In the genomic region with DNA sequence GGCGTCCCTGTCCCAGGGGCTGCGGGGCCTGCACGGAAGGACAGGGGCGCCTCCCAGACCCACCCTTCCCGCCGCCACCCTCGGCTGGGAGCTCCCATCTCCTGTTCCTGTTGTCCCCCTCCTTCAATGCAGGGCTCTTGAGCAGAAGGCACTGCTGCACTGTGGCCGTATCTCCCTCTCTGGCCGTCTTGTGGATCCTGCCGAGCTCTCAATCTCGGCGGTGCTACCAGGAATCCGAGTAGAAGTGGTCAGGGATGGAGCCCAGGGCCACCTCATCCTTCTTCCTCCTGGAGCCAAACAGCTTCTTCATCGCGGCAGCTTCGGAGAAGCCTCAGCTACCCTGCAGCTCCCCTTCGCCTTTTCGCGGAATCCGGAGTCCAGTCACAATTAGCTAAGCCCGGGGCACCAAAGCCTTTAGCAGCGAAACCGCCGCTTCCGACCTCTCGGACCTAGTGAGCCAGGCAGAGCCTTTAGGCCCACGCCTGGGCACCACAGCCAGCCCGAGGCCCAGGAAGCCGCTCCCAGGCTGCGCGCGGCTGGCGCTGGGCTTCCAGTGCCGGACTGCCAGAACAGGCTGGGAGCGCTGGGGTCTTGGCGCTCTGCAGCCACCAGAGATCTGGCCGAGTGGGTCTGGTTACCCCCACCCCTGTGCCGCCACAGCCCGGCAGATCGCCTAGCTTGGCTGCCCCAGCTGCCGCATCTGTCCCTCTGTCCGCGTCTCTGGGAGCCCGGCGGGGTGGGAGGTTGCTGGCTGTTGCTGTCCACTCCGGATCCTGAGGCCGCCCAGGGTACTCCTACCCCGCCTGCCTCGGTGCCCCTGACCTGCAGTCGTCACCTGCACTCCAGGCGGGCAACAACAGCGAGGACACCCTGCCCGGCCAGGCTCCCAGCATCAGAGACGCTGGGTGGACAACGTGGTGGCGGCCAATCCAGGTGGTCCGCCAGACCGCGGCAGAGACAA, we compare ENCODE assay signal across 11 cellular contexts.
DNase-seq lines count a peak whose midpoint lies in the region; ATAC-seq and TF ChIP-seq lines count a peak whose summit lies in the region.
"Had no signal": no experiment of that assay in that cellular context is flagged by ENCODE, and none has a peak within 500 bp of the region (broad histone marks: within the 10 kb centered on the region; RNA-seq: fewer than 3 reads in every experiment).

No MANE protein-coding gene starts in this region.

- no peaks in the 10 kb centered on the region; the same call in 2 of the 3 replicates for H3K9me3 Mint-ChIP-seq in GM23338
- no peaks in the 10 kb centered on the region for H3K9me3 Mint-ChIP-seq in effector memory CD8-positive, alpha-beta T cell
- peaks cover 0 to under 1% (median 0%) of the 10 kb centered on the region in 11 donors for H3K9me3 Mint-ChIP-seq in naive thymus-derived CD4-positive, alpha-beta T cell

- H3K4me2 ChIP-seq in GM23338 (peak overlapping the region; percentile 94), skeletal muscle satellite cell (ENCODE audit: low read length) (peak overlapping the region; percentile 81)

- intact Hi-C loops in naive thymus-derived CD4-positive, alpha-beta T cell (cut with micrococcal nuclease) = no loop called here

- H3K36me3 Mint-ChIP-seq in GM23338 (ENCODE audit: low read depth) = no peaks in the 10 kb centered on the region
- H3K36me3 Mint-ChIP-seq in effector memory CD8-positive, alpha-beta T cell (ENCODE audit: insufficient read depth) = no peaks in the 10 kb centered on the region
- H3K36me3 Mint-ChIP-seq in naive thymus-derived CD4-positive, alpha-beta T cell = no peaks in the 10 kb centered on the region

- no peaks in the 10 kb centered on the region for H3K9me2 ChIP-seq in GM23338 (ENCODE audit: insufficient read depth)

- 0 out of 4 replicates have a peak, but pooled peaks of 1 of the 2 experiments have one; percentile 6 for TF ChIP-seq CTCF in GM23338 (conservative IDR thresholded peaks at IDR 0.05; ENCODE audit: low read depth in 2 of 2)

- peak; percentile 42 for ATAC-seq in GM23338
- ATAC-seq in effector memory CD8-positive, alpha-beta T cell (replicated peaks) = no peak
- ATAC-seq in naive thymus-derived CD4-positive, alpha-beta T cell = no peak

- peaks cover 2% of the 10 kb centered on the region; the same call in 1 of the 3 replicates for H3K4me1 Mint-ChIP-seq in GM23338
- H3K4me1 Mint-ChIP-seq in effector memory CD8-positive, alpha-beta T cell (ENCODE audit: low read depth in 2 of 2) = peaks cover 3 to 4% of the 10 kb centered on the region in 2 donors
- H3K4me1 Mint-ChIP-seq in naive thymus-derived CD4-positive, alpha-beta T cell = peaks cover 0 to 4% (median 2%) of the 10 kb centered on the region in 7 donors

- H3K79me2 ChIP-seq in GM23338 (replicated peaks; ENCODE audit: insufficient read depth) = no peaks in the 10 kb centered on the region

- DNase-seq in GM23338 (ENCODE audit: low spot score) (peak; percentile 70), astrocyte of the hippocampus (ENCODE audit: low read depth, low spot score) (peak; percentile 35), T-helper 2 cell (no peak), COR-L47 (lab: John Stamatoyannopoulos, UW) (no peak)
- no peak for DNase-seq in effector memory CD8-positive, alpha-beta T cell
- no peak for DNase-seq in naive thymus-derived CD4-positive, alpha-beta T cell
- DNase-seq: activated naive CD4-positive, alpha-beta T cell treated with Interleukin-2 at 50 U/mL for 16 hours; midbrain had no signal

- no peaks in the 10 kb centered on the region for H3F3A ChIP-seq in GM23338 (replicated peaks; ENCODE audit: low read depth)

- H3K27ac Mint-ChIP-seq in GM23338 = no peak overlapping the region
- H3K27ac Mint-ChIP-seq in effector memory CD8-positive, alpha-beta T cell = no peak overlapping the region
- no peak overlapping the region for H3K27ac Mint-ChIP-seq in naive thymus-derived CD4-positive, alpha-beta T cell

- H3K4me1 ChIP-seq in GM23338 (ENCODE audit: insufficient read depth) (peaks cover 6% of the 10 kb centered on the region; the same call in 1 of the 2 replicates), skeletal muscle satellite cell (ENCODE audit: control insufficient read depth, insufficient read depth, low read length) (peaks cover 12% of the 10 kb centered on the region)
- H3K4me1 ChIP-seq in naive thymus-derived CD4-positive, alpha-beta T cell (ENCODE audit: control insufficient read depth in 2 of 2, insufficient read depth in 2 of 2, low read length in 2 of 2) = no peaks in the 10 kb centered on the region

- POLR2A ChIA-PET in naive thymus-derived CD4-positive, alpha-beta T cell (lab: Charles Lee) = no interaction called here

- H3K9ac ChIP-seq in skeletal muscle satellite cell (ENCODE audit: low read depth, low read length) = no peak overlapping the region

- peak overlapping the region; percentile 84 for H3K4me3 Mint-ChIP-seq in GM23338
- H3K4me3 Mint-ChIP-seq in effector memory CD8-positive, alpha-beta T cell = no peak overlapping the region
- H3K4me3 Mint-ChIP-seq in naive thymus-derived CD4-positive, alpha-beta T cell = peak overlapping the region in 4 of 10 donors; percentile 13 to 65 (median 46)

- H3K9me3 ChIP-seq in iPS-18c (ENCODE audit: control insufficient read depth, insufficient read depth, low read length) (no peaks in the 10 kb centered on the region), skeletal muscle satellite cell (replicated peaks; ENCODE audit: low read length) (no peaks in the 10 kb centered on the region)
- no peaks in the 10 kb centered on the region for H3K9me3 ChIP-seq in naive thymus-derived CD4-positive, alpha-beta T cell (ENCODE audit: control insufficient read depth in 2 of 3, low read length in 3 of 3)

- H4K20me1 ChIP-seq in GM23338 (replicated peaks; ENCODE audit: insufficient read depth) = no peaks in the 10 kb centered on the region

- H3K27me3 ChIP-seq in GM23338 (ENCODE audit: insufficient read depth) = peaks cover 82% of the 10 kb centered on the region
- peaks cover 47% of the 10 kb centered on the region for H3K27me3 ChIP-seq in skeletal muscle satellite cell (ENCODE audit: control insufficient read depth, insufficient read depth, low read length)
- peaks cover 4 to 15% of the 10 kb centered on the region in 2 donors for H3K27me3 ChIP-seq in naive thymus-derived CD4-positive, alpha-beta T cell (ENCODE audit: control insufficient read depth in 2 of 2, insufficient read depth in 2 of 2, low read length in 2 of 2)

- CTCF ChIA-PET in naive thymus-derived CD4-positive, alpha-beta T cell (lab: Charles Lee) = no interaction called here

- peaks cover 51% of the 10 kb centered on the region for H3K27me3 Mint-ChIP-seq in GM23338 (ENCODE audit: insufficient read depth, low read depth, poor library complexity)
- peaks cover 47 to 71% of the 10 kb centered on the region in 2 donors for H3K27me3 Mint-ChIP-seq in effector memory CD8-positive, alpha-beta T cell
- peaks cover 46 to 66% (median 49%) of the 10 kb centered on the region in 5 donors for H3K27me3 Mint-ChIP-seq in naive thymus-derived CD4-positive, alpha-beta T cell

- H3K36me3 ChIP-seq in GM23338 (ENCODE audit: insufficient read depth) (no peaks in the 10 kb centered on the region; the same call in 1 of the 2 replicates), skeletal muscle satellite cell (ENCODE audit: insufficient read depth, low read length) (no peaks in the 10 kb centered on the region)
- H3K36me3 ChIP-seq in naive thymus-derived CD4-positive, alpha-beta T cell (ENCODE audit: control insufficient read depth in 2 of 3, insufficient read depth in 3 of 3, low read length in 3 of 3) = no peaks in the 10 kb centered on the region

- H3K27ac ChIP-seq in GM23338 (ENCODE audit: low read depth) = no peak overlapping the region
- H3K27ac ChIP-seq in naive thymus-derived CD4-positive, alpha-beta T cell (ENCODE audit: low read depth, low read length) = no peak overlapping the region
- H3K27ac ChIP-seq: RWPE1 had no signal

- H3K4me3 ChIP-seq in GM23338 (peak overlapping the region; percentile 79), iPS-18c (ENCODE audit: insufficient read depth, low read depth, low read length) (peak overlapping the region; percentile 54), skeletal muscle satellite cell (ENCODE audit: low read length) (peak overlapping the region; percentile 58)
- no peak overlapping the region for H3K4me3 ChIP-seq in naive thymus-derived CD4-positive, alpha-beta T cell (ENCODE audit: low read length)

- peak overlapping the region; percentile 99 for H2AFZ ChIP-seq in GM23338

TF ChIP-seq in GM23338, 12 proteins besides CTCF, POLR2A, EP300 and RAD21:
- TF ChIP-seq EZH2phosphoT487 (IDR thresholded peaks at IDR 0.05; ENCODE audit: unreplicated experiment) = no peak
- TF ChIP-seq EZH2 (IDR thresholded peaks at IDR 0.05; ENCODE audit: low read depth, unreplicated experiment) = peak; percentile 69

Comparison
In these comparisons a context has a peak if more than half of its experiments do, and no peak if none do; other contexts are left out.
1. DNase-seq: peak in GM23338 (single experiment) and astrocyte of the hippocampus (single experiment); none in T-helper 2 cell (0 of 5), effector memory CD8-positive, alpha-beta T cell (0 of 3), COR-L47 (single experiment) and naive thymus-derived CD4-positive, alpha-beta T cell (0 of 9).